9 cellular contexts compared by ENCODE assay signal in genomic region chr1:94863919-94864318, GRCh38. TPM values are rescaled to one million over a fixed set of nuclear protein-coding genes. Genes with fewer than 3 reads are reported as not detected.
DNase-seq lines count a peak whose midpoint lies in the region; ATAC-seq and TF ChIP-seq lines count a peak whose summit lies in the region.
"Had no signal": no experiment of that assay in that cellular context is flagged by ENCODE, and none has a peak within 500 bp of the region (broad histone marks: within the 10 kb centered on the region; RNA-seq: fewer than 3 reads in every experiment).

No MANE protein-coding gene starts in this region.

- H3K27ac Mint-ChIP-seq in osteocyte (ENCODE audit: unreplicated experiment): peak overlapping the region; percentile 96

- H3K4me1 Mint-ChIP-seq in osteocyte (ENCODE audit: unreplicated experiment): peaks cover 61% of the 10 kb centered on the region

- no peak for TF ChIP-seq CTCF in RWPE2 (IDR thresholded peaks at IDR 0.05; ENCODE audit: poor library complexity, severe bottlenecking)
- no peak for TF ChIP-seq CTCF in foreskin fibroblast (IDR thresholded peaks at IDR 0.05; ENCODE audit: low read depth, low read length)
- no peak for TF ChIP-seq CTCF in osteocyte (IDR thresholded peaks at IDR 0.05)

- H3K4me3 ChIP-seq in RWPE2 (ENCODE audit: severe bottlenecking): no peak overlapping the region
- peak overlapping the region; percentile 12 to 24 for H3K4me3 ChIP-seq in foreskin fibroblast (ENCODE audit: low read depth in 1 of 2, low read length in 2 of 2)

- no peaks in the 10 kb centered on the region for H3K27me3 Mint-ChIP-seq in osteocyte (ENCODE audit: unreplicated experiment)

- no peaks in the 10 kb centered on the region for H3K9me3 Mint-ChIP-seq in osteocyte (ENCODE audit: unreplicated experiment)

- peak overlapping the region; percentile 93 for H3K27ac ChIP-seq in RWPE2 (ENCODE audit: poor library complexity, severe bottlenecking)

- DNase-seq in Ammon's horn (ENCODE audit: low spot score) (peak; percentile 44), RWPE2 (ENCODE audit: low spot score) (no peak), foreskin fibroblast (peak; percentile 81 to 88), osteocyte (ENCODE audit: extremely low spot score, unreplicated experiment) (no peak), NCI-H187 (lab: John Stamatoyannopoulos, UW) (no peak), GDM1 (lab: John Stamatoyannopoulos, UW) (no peak), NCI-H2029 treated with DMSO at 0.1 percent for 48 hours (lab: John Stamatoyannopoulos, UW) (no peak)
- DNase-seq: NCI-H1092 had no signal

- H3K9me3 ChIP-seq in RWPE2 (ENCODE audit: severe bottlenecking): no peaks in the 10 kb centered on the region

- ATAC-seq in RWPE2 (ENCODE audit: low read depth): peak; percentile 83
- ATAC-seq in HG03175 (IDR thresholded peaks at IDR 0.05; ENCODE audit: unreplicated experiment): no peak

- peak overlapping the region; percentile 30 for H3K4me3 Mint-ChIP-seq in osteocyte (ENCODE audit: unreplicated experiment)

- no peaks in the 10 kb centered on the region for H3K27me3 ChIP-seq in RWPE2 (ENCODE audit: insufficient read depth, poor library complexity, severe bottlenecking)

- no peaks in the 10 kb centered on the region for H3K36me3 ChIP-seq in RWPE2 (ENCODE audit: low read depth)

- no peaks in the 10 kb centered on the region for H3K36me3 Mint-ChIP-seq in osteocyte (ENCODE audit: unreplicated experiment)

- peaks cover 37% of the 10 kb centered on the region for H3K4me1 ChIP-seq in RWPE2 (ENCODE audit: insufficient read depth, poor library complexity, severe bottlenecking)

RNA-seq across cellular contexts. Expression of gene SLC44A3, which starts 43.8 kb away (rescaled TPM):
- total RNA-seq in osteocyte: 2.8 and 3.6 TPM in 2 replicates

Comparison
In these comparisons a context has a peak if more than half of its experiments do, and no peak if none do; other contexts are left out.
1. DNase-seq: peak in Ammon's horn (single experiment) and foreskin fibroblast (2 of 2); none in RWPE2 (single experiment), osteocyte (single experiment), NCI-H187 (0 of 2), GDM1 (single experiment) and NCI-H2029 treated with DMSO at 0.1 percent for 48 hours (single experiment).